ENCODE assay signal across 11 cellular contexts in the genomic region with DNA sequence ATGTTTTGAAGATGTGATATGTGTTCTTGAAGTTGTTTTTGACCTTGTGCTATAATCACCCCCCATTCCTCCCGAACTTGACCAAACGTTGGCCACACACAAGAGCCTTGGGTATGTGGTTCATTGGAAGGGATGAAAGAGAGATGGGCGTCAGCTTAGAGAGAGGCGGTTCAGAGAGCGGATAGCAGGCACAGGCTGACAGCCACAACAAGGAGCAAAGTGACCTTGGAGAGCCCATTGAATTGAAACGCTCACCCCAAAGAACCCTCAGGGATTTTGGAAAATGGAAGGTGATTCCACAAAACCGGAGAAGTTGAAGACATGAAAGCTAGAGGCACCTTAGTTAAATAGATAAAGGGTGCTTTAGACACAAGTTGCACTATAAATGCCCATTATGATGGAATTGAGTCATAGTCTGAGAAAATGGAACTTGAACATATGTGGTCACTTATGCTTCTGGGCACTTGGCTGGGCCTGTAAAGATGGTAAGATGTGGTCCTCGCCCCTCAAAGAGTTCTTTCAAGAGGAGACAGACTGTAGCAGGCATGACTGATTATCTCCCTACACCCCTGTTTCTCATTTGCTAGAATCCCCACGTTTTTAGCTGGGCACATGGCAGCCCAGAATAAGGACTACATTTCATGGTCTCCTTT.
"Had no signal": no experiment of that assay in that cellular context is flagged by ENCODE, and none has a peak within 500 bp of the region (broad histone marks: within the 10 kb centered on the region; RNA-seq: fewer than 3 reads in every experiment).

No MANE protein-coding gene starts in this region.

- H3K4me1 Mint-ChIP-seq: stimulated activated effector memory CD8-positive, alpha-beta T cell treated with anti-CD3 and anti-CD28 coated beads, Interleukin-12 subunit alpha, Interleukin-12 subunit beta, amount 100 ng/mL, for 72 hours had no signal

- H3K9me3 Mint-ChIP-seq: activated T-helper 2 cell treated with anti-CD3 and anti-CD28 coated beads, Interferon-gamma antibody, Interleukin-2, Interleukin-4, amounts not matched to agents 10 μg/mL and 5 μg/mL and 100 μg/mL, durations not matched to agents 14 hours and 24 hours and 36 hours; memory B cell; natural killer cell treated with Interleukin-12 subunit alpha and Interleukin-12 subunit beta and Interleukin-15 and Interleukin-18, amount 100 ng/mL, for 72 hours; stimulated activated effector memory CD8-positive, alpha-beta T cell treated with anti-CD3 and anti-CD28 coated beads, Interleukin-12 subunit alpha, Interleukin-12 subunit beta, amount 100 ng/mL, for 72 hours had no signal

- DNase-seq: activated CD4-positive, alpha-beta T cell treated with anti-CD3 and anti-CD28 coated beads, Interleukin-2, amount 50 U/mL, for 4 hours; activated naive CD4-positive, alpha-beta T cell treated with anti-CD3 and anti-CD28 coated beads, Interleukin-2, amount 50 U/mL, for 16 hours; caudate nucleus; colonic mucosa; hippocampal formation; left lung had no signal

- H3K27ac Mint-ChIP-seq: activated T-helper 2 cell treated with anti-CD3 and anti-CD28 coated beads, Interferon-gamma antibody, Interleukin-2, Interleukin-4, amounts not matched to agents 10 μg/mL and 5 μg/mL and 100 μg/mL, durations not matched to agents 14 hours and 24 hours and 36 hours; memory B cell; natural killer cell treated with Interleukin-12 subunit alpha and Interleukin-12 subunit beta and Interleukin-15 and Interleukin-18, amount 100 ng/mL, for 72 hours; stimulated activated effector memory CD8-positive, alpha-beta T cell treated with anti-CD3 and anti-CD28 coated beads, Interleukin-12 subunit alpha, Interleukin-12 subunit beta, amount 100 ng/mL, for 72 hours had no signal

- H3K36me3 Mint-ChIP-seq: memory B cell; natural killer cell treated with Interleukin-12 subunit alpha and Interleukin-12 subunit beta and Interleukin-15 and Interleukin-18, amount 100 ng/mL, for 72 hours; stimulated activated effector memory CD8-positive, alpha-beta T cell treated with anti-CD3 and anti-CD28 coated beads, Interleukin-12 subunit alpha, Interleukin-12 subunit beta, amount 100 ng/mL, for 72 hours had no signal

- H3K4me3 Mint-ChIP-seq: memory B cell; natural killer cell treated with Interleukin-12 subunit alpha and Interleukin-12 subunit beta and Interleukin-15 and Interleukin-18, amount 100 ng/mL, for 72 hours; stimulated activated effector memory CD8-positive, alpha-beta T cell treated with anti-CD3 and anti-CD28 coated beads, Interleukin-12 subunit alpha, Interleukin-12 subunit beta, amount 100 ng/mL, for 72 hours had no signal

- ATAC-seq: esophagus mucosa; left lung; stimulated activated effector memory CD8-positive, alpha-beta T cell treated with anti-CD3 and anti-CD28 coated beads, Interleukin-12 subunit alpha, Interleukin-12 subunit beta, amount 100 ng/mL, for 72 hours had no signal
